ENCODE assay signal across 8 cellular contexts in genomic region chr16:30747799-30748633, GRCh38. TPM values are rescaled to one million over a fixed set of nuclear protein-coding genes. Genes with fewer than 3 reads are reported as not detected.
DNase-seq lines count a peak whose midpoint lies in the region; ATAC-seq and TF ChIP-seq lines count a peak whose summit lies in the region.

PHKG2 (plus strand) TSS chr16:30748425; CDS start chr16:30748821, 396 bp downstream.

- peak; percentile 95 for ATAC-seq in GM21447 (IDR thresholded peaks at IDR 0.05; ENCODE audit: unreplicated experiment)

- peaks cover 14% of the 10 kb centered on the region for H3K79me2 ChIP-seq in OCI-LY1 (ENCODE audit: insufficient read depth, low read length)

- H3F3A ChIP-seq in OCI-LY1 (ENCODE audit: insufficient read depth, low read length) = peaks cover 4% of the 10 kb centered on the region; the same call in 1 of the 2 replicates

- intact Hi-C loops in Calu3 (cut with micrococcal nuclease; ENCODE audit: unreplicated experiment) = no loop called here

- H3K36me3 Mint-ChIP-seq in Calu3 (ENCODE audit: insufficient read depth, unreplicated experiment) = peaks cover 75% of the 10 kb centered on the region

- TSS peak; percentile 77 for BruUV-seq in Calu3 (replicated peaks; lab: Mats Ljungman, UMichigan)

- H3K4me3 Mint-ChIP-seq in Calu3 (ENCODE audit: low read depth, unreplicated experiment) = peak within 1 kb of the TSS; percentile 62

- H3K27ac ChIP-seq in HUES64 (ENCODE audit: low read depth, low read length) (peak within 1 kb of the TSS; percentile 73), OCI-LY1 (ENCODE audit: low read depth, low read length, poor library complexity, severe bottlenecking) (peak within 1 kb of the TSS; percentile 60)

- H3K9me2 ChIP-seq in OCI-LY1 (ENCODE audit: low read depth, low read length) = no peaks in the 10 kb centered on the region

- CTCF ChIA-PET in Calu3 (lab: Charles Lee) = interaction anchor here (0.5 to 1.6 kb wide), 9 partner anchors 12 to 207 kb away, joined by 3 to 8 read pairs (median 4); partner anchors contain the start of gene FBRS

- peak within 1 kb of the TSS; percentile 73 for H3K27ac Mint-ChIP-seq in Calu3 (ENCODE audit: unreplicated experiment)

- H3K4me1 ChIP-seq in HUES64 (ENCODE audit: insufficient read depth, low read length) (no peaks in the 10 kb centered on the region), OCI-LY1 (ENCODE audit: insufficient read depth, low read length, severe bottlenecking) (peaks cover 17% of the 10 kb centered on the region)

- no peaks in the 10 kb centered on the region for H4K20me1 ChIP-seq in OCI-LY1 (ENCODE audit: insufficient read depth, low read length)

- in situ Hi-C loops in endometrial microvascular endothelial cells (cut with HindIII; ENCODE audit: inconsistent ontology term, low pct_unique_long_range_greater_than_20kb, low sequenced_read_pairs) = no loop called here

- H3K4me3 ChIP-seq in HUES64 (ENCODE audit: low read length) (peak within 1 kb of the TSS; percentile 79), OCI-LY1 (ENCODE audit: low read depth, low read length, poor library complexity, severe bottlenecking) (peak within 1 kb of the TSS; percentile 90)

- H3K36me3 ChIP-seq in HUES64 (ENCODE audit: insufficient read depth, low read length) (peaks cover 38% of the 10 kb centered on the region), OCI-LY1 (ENCODE audit: insufficient read depth, low read length) (peaks cover 41% of the 10 kb centered on the region)

- no peaks in the 10 kb centered on the region for H3K27me3 Mint-ChIP-seq in Calu3 (ENCODE audit: unreplicated experiment)

- no peaks in the 10 kb centered on the region for H3K9me3 ChIP-seq in HUES64 (ENCODE audit: insufficient read depth, low read depth, low read length)
- no peaks in the 10 kb centered on the region for H3K9me3 ChIP-seq in OCI-LY1 (ENCODE audit: low read length)

- peaks cover 4% of the 10 kb centered on the region for H3K9me3 Mint-ChIP-seq in Calu3 (ENCODE audit: low read depth, unreplicated experiment)

- no peaks in the 10 kb centered on the region for H3K27me3 ChIP-seq in HUES64 (ENCODE audit: insufficient read depth, low read length)
- no peaks in the 10 kb centered on the region for H3K27me3 ChIP-seq in OCI-LY1 (ENCODE audit: insufficient read depth, low read length)

- DNase-seq in Calu3 (peak; percentile 99), mesenteric fat pad (ENCODE audit: low spot score) (peak; percentile 99)
- DNase-seq in activated CD8-positive, alpha-beta memory T cell treated with anti-CD3 and anti-CD28 coated beads, Interleukin-2, amount 50 U/mL, for 4 hours = peak; percentile 92
- DNase-seq in stimulated activated CD8-positive, alpha-beta memory T cell treated with anti-CD3 and anti-CD28 coated beads, Interleukin-15, amount 100 ng/mL, for 24 hours (ENCODE audit: low read depth) = peak; percentile 83

- H3K4me2 ChIP-seq in OCI-LY1 (ENCODE audit: low read length) = peak within 1 kb of the TSS; percentile 72

- TF ChIP-seq CTCF in Calu3 (IDR thresholded peaks at IDR 0.05; ENCODE audit: unreplicated experiment) = no peak
- no peak for TF ChIP-seq CTCF in OCI-LY1 (IDR thresholded peaks at IDR 0.05; ENCODE audit: low read length)

- 0 out of 2 replicates have a peak within 1 kb of the TSS, but pooled peaks have one; percentile 17 for H2AFZ ChIP-seq in OCI-LY1 (ENCODE audit: low read length)

- H3K9ac ChIP-seq in HUES64 (ENCODE audit: low read depth, low read length) (peak within 1 kb of the TSS; percentile 72), OCI-LY1 (ENCODE audit: low read length) (peak within 1 kb of the TSS; percentile 86)

- WGBS in HUES64 = 7% methylated on average over 60 of the region's 60 CpGs

- H3K4me1 Mint-ChIP-seq in Calu3 (ENCODE audit: low read depth, unreplicated experiment) = peaks cover 45% of the 10 kb centered on the region

RNA-seq across cellular contexts. Expression of gene PHKG2, which starts in this region (rescaled TPM):
- total RNA-seq in Calu3 (2022) (66.7 and 72.8 TPM in 2 replicates), endometrial microvascular endothelial cells (ENCODE audit: inconsistent ontology term) (22.5 TPM), mesenteric fat pad (20.8 TPM)
- polyA plus RNA-seq in HUES64 (2013, experiment 1 of 2) = 31.1 TPM
- polyA plus RNA-seq in HUES64 (2013, experiment 2 of 2) = 26.5 TPM

Comparison
In these comparisons a context has a peak if more than half of its experiments do, and no peak if none do; other contexts are left out.
1. Peak in every context shown above with its lines: DNase-seq, ATAC-seq, H3K4me3 ChIP-seq and H3K27ac ChIP-seq.